ENCODE assay signal across 3 cellular contexts in genomic region chr1:228463009-228463558, GRCh38.
TF ChIP-seq lines count a peak whose summit lies in the region.

No MANE protein-coding gene starts in this region.

TF ChIP-seq in SK-N-SH, 30 proteins besides CTCF, POLR2A, EP300 and RAD21:
- no peak for TF ChIP-seq MAX (IDR thresholded peaks at IDR 0.05; ENCODE audit: low read depth)

TF ChIP-seq in SK-N-SH treated with all-trans-retinoic acid at 6 μM for 48 hours, 23 proteins besides CTCF, POLR2A, EP300 and RAD21:
- TF ChIP-seq POU6F1 (CRISPR knock-in tag; IDR thresholded peaks at IDR 0.05; ENCODE audit: borderline replicate concordance, low read depth) (no peak), ISL1 (CRISPR knock-in tag; IDR thresholded peaks at IDR 0.05) (no peak), SNAI2 (CRISPR knock-in tag; IDR thresholded peaks at IDR 0.05) (no peak), CREB5 (CRISPR knock-in tag; IDR thresholded peaks at IDR 0.05; ENCODE audit: low read depth) (no peak), ZC3H10 (CRISPR knock-in tag; IDR thresholded peaks at IDR 0.05) (no peak), ESRRG (CRISPR knock-in tag; IDR thresholded peaks at IDR 0.05) (no peak), PATZ1 (CRISPR knock-in tag; IDR thresholded peaks at IDR 0.05; ENCODE audit: borderline replicate concordance) (no peak), ZNF565 (CRISPR knock-in tag; conservative IDR thresholded peaks at IDR 0.05; ENCODE audit: low read depth) (no peak), PPARA (CRISPR knock-in tag; IDR thresholded peaks at IDR 0.05; ENCODE audit: borderline replicate concordance) (no peak), ZNF8 (CRISPR knock-in tag; IDR thresholded peaks at IDR 0.05) (no peak), ZFP30 (CRISPR knock-in tag; IDR thresholded peaks at IDR 0.05) (no peak), TCF4 (CRISPR knock-in tag; IDR thresholded peaks at IDR 0.05; ENCODE audit: borderline replicate concordance) (no peak), RARB (CRISPR knock-in tag; IDR thresholded peaks at IDR 0.05) (no peak), ARNTL (CRISPR knock-in tag; IDR thresholded peaks at IDR 0.05; ENCODE audit: borderline replicate concordance, low read depth) (no peak), TSHZ2 (CRISPR knock-in tag; IDR thresholded peaks at IDR 0.05) (no peak)

TF ChIP-seq in GM12878, 131 proteins besides CTCF, POLR2A, EP300 and RAD21:
- no peak for TF ChIP-seq SPI1 (IDR thresholded peaks at IDR 0.05; ENCODE audit: borderline replicate concordance, insufficient read depth, low read depth, low read length)
- TF ChIP-seq NFXL1 (IDR thresholded peaks at IDR 0.05; ENCODE audit: borderline replicate concordance), result no peak
- TF ChIP-seq MEF2B (IDR thresholded peaks at IDR 0.05; ENCODE audit: partially characterized antibody, poor library complexity, severe bottlenecking), result no peak
- no peak for TF ChIP-seq ZSCAN29 (IDR thresholded peaks at IDR 0.05)
- TF ChIP-seq GABPA (IDR thresholded peaks at IDR 0.05; ENCODE audit: low read depth), result no peak
- no peak for TF ChIP-seq RELA (IDR thresholded peaks at IDR 0.05; ENCODE audit: borderline replicate concordance, partially characterized antibody)
- TF ChIP-seq TAF1 (IDR thresholded peaks at IDR 0.05; ENCODE audit: borderline replicate concordance, low read depth, low read length), result no peak
- TF ChIP-seq MEF2A (IDR thresholded peaks at IDR 0.05; ENCODE audit: insufficient read depth, low read depth, low read length), result no peak
- no peak for TF ChIP-seq ZNF687 (IDR thresholded peaks at IDR 0.05)
- no peak for TF ChIP-seq SUPT20H (IDR thresholded peaks at IDR 0.05; ENCODE audit: borderline replicate concordance, control insufficient read depth, low read depth, low read length)
- TF ChIP-seq KLF5 (IDR thresholded peaks at IDR 0.05; ENCODE audit: partially characterized antibody), result no peak
- no peak for TF ChIP-seq SRF (IDR thresholded peaks at IDR 0.05; ENCODE audit: low read depth in 2 of 2, low read length in 2 of 2)
- no peak for TF ChIP-seq NBN (IDR thresholded peaks at IDR 0.05)
